Comparison of ENCODE assay signal across 9 cellular contexts in genomic region chr19:3637621-3638020, GRCh38. TPM values are rescaled to one million over a fixed set of nuclear protein-coding genes. Genes with fewer than 3 reads are reported as not detected.
"Had no signal": no experiment of that assay in that cellular context is flagged by ENCODE, and none has a peak within 500 bp of the region (broad histone marks: within the 10 kb centered on the region; RNA-seq: fewer than 3 reads in every experiment).

No MANE protein-coding gene starts in this region.

- ATAC-seq: GM12878 had no signal

- H3K4me3 ChIP-seq: GM12878 had no signal

- DNase-seq: GDM1, GF-D8 had no signal

- FAIRE-seq: G401.6, GM12878, GM12891, GM12892, GM18507, GM19239 had no signal

RNA-seq across cellular contexts. Expression of gene TBXA2R, which starts 30.9 kb away (rescaled TPM):
- total RNA-seq: GM12878 had no signal

RNA-seq across cellular contexts. Expression of gene GIPC3, which starts 52.3 kb away (rescaled TPM):
- total RNA-seq: G401, GM12878 had no signal
- polyA plus RNA-seq: GM12878 had no signal
